Comparison of ENCODE assay signal across 11 cellular contexts in the genomic region with DNA sequence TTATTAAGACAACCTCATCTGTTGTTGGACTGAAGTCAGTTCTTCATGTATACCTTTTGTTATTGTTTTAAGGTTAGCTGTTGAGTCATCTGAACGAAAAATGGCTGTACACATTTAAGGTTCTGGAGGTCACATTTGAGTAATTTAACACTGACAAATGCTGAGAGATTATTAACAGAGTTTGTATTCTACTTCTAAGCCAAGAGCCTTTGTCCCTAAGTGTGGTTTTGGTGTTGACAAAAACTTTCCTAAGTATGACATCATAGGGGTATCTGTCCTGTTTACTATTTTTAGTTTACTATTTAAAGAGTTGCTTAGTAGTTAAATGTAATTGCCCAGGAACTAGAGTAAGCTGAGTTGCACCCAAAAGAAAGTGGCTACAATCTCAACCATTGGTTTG.
DNase-seq lines count a peak whose midpoint lies in the region; ATAC-seq and TF ChIP-seq lines count a peak whose summit lies in the region.
"Had no signal": no experiment of that assay in that cellular context is flagged by ENCODE, and none has a peak within 500 bp of the region (broad histone marks: within the 10 kb centered on the region; RNA-seq: fewer than 3 reads in every experiment).

No MANE protein-coding gene starts in this region.

- no peaks in the 10 kb centered on the region for H3K27me3 Mint-ChIP-seq in activated CD4-positive, alpha-beta memory T cell treated with anti-CD3 and anti-CD28 coated beads, Interleukin-2, amount 10 ng/mL, durations not matched to agents 7 days and 5 days

- H3K27ac ChIP-seq in foreskin keratinocyte: no peak overlapping the region
- H3K27ac ChIP-seq: C4-2B had no signal

- DNase-seq in fibroblast of villous mesenchyme (ENCODE audit: low read depth) (peak; percentile 36), GF-D8 (lab: John Stamatoyannopoulos, UW) (no peak), NCI-H146 (lab: John Stamatoyannopoulos, UW) (no peak), foreskin keratinocyte (no peak)
- no peak for DNase-seq in activated CD4-positive, alpha-beta memory T cell treated with anti-CD3 and anti-CD28 coated beads, Interleukin-2, amount 10 ng/mL, durations not matched to agents 7 days and 5 days
- DNase-seq: activated gamma-delta T cell, NCI-H1417 treated with DMSO at 0.1 percent for 48 hours had no signal

- no peak overlapping the region for H3K4me3 Mint-ChIP-seq in activated CD4-positive, alpha-beta memory T cell treated with anti-CD3 and anti-CD28 coated beads, Interleukin-2, amount 10 ng/mL, durations not matched to agents 7 days and 5 days

- POLR2A ChIA-PET in activated CD4-positive, alpha-beta memory T cell treated with anti-CD3 and anti-CD28 coated beads, Interleukin-2, amount 10 ng/mL, durations not matched to agents 7 days and 5 days (lab: Charles Lee): no interaction called here

- CTCF ChIA-PET in activated CD4-positive, alpha-beta memory T cell treated with anti-CD3 and anti-CD28 coated beads, Interleukin-2, amount 10 ng/mL, durations not matched to agents 7 days and 5 days (lab: Charles Lee): no interaction called here

- peak; percentile 83 for ATAC-seq in GM18498 (IDR thresholded peaks at IDR 0.05; ENCODE audit: unreplicated experiment)
- ATAC-seq in GM21390 (IDR thresholded peaks at IDR 0.05; ENCODE audit: unreplicated experiment): peak; percentile 69
- peak; percentile 82 for ATAC-seq in HG03175 (IDR thresholded peaks at IDR 0.05; ENCODE audit: unreplicated experiment)
- no peak for ATAC-seq in foreskin keratinocyte

- peaks cover 6% of the 10 kb centered on the region for H3K36me3 Mint-ChIP-seq in activated CD4-positive, alpha-beta memory T cell treated with anti-CD3 and anti-CD28 coated beads, Interleukin-2, amount 10 ng/mL, durations not matched to agents 7 days and 5 days (ENCODE audit: low read depth)

- no peak overlapping the region for H3K27ac Mint-ChIP-seq in activated CD4-positive, alpha-beta memory T cell treated with anti-CD3 and anti-CD28 coated beads, Interleukin-2, amount 10 ng/mL, durations not matched to agents 7 days and 5 days

- peaks cover 2% of the 10 kb centered on the region for H3K9me3 Mint-ChIP-seq in activated CD4-positive, alpha-beta memory T cell treated with anti-CD3 and anti-CD28 coated beads, Interleukin-2, amount 10 ng/mL, durations not matched to agents 7 days and 5 days

- H3K4me1 Mint-ChIP-seq in activated CD4-positive, alpha-beta memory T cell treated with anti-CD3 and anti-CD28 coated beads, Interleukin-2, amount 10 ng/mL, durations not matched to agents 7 days and 5 days: peaks cover 12% of the 10 kb centered on the region

- no peak for TF ChIP-seq CTCF in fibroblast of villous mesenchyme (IDR thresholded peaks at IDR 0.05; ENCODE audit: insufficient read depth, low read depth, low read length)
- no peak for TF ChIP-seq CTCF in foreskin keratinocyte (conservative IDR thresholded peaks at IDR 0.05)

- H3K27me3 ChIP-seq in foreskin keratinocyte: no peaks in the 10 kb centered on the region

- peaks cover 4% of the 10 kb centered on the region for H3K4me1 ChIP-seq in foreskin keratinocyte

- H3K4me3 ChIP-seq in fibroblast of villous mesenchyme (ENCODE audit: low read depth, low read length): no peak overlapping the region
